ENCODE assay signal across 33 cellular contexts in the genomic region with DNA sequence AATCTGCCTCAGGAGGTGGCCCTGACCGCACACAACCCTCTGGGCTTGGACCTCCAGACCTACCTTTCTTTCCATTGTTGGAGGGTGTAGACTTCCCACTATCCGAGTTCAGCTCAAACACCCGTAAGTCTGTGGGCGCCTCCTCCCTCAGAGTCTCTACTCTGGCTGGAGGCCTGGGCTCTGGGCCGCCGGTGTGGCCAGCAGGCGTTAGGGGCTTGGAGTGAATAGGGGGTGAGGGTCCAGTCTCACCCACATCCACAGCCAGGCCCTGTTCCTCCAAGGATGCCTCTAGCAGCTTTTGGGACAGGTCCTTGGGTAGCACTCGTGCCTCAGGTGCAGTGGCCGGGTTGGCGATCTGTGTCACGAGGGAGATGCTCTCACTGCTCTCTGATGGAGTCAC.
"Had no signal": no experiment of that assay in that cellular context is flagged by ENCODE, and none has a peak within 500 bp of the region (broad histone marks: within the 10 kb centered on the region; RNA-seq: fewer than 3 reads in every experiment).

No MANE protein-coding gene starts in this region.

- H3K27ac ChIP-seq: adrenal gland, ascending aorta, body of pancreas, brain microvascular endothelial cell, breast epithelium, cardiac muscle cell had no signal

- ATAC-seq: activated naive CD4-positive, alpha-beta T cell treated with anti-CD3 and anti-CD28 coated beads, Interleukin-2, amount 50 U/mL, for 72 hours; activated naive CD8-positive, alpha-beta T cell treated with anti-CD3 and anti-CD28 coated beads, Interleukin-2, amount 50 U/mL, for 24 hours; activated T-cell treated with anti-CD3 and anti-CD28 coated beads, Interleukin-2, amount 50 U/mL, for 4 hours; activated T-cell treated with anti-CD3 and anti-CD28 coated beads, Interleukin-2, amount 50 U/mL, for 72 hours; activated T-helper 17 cell treated with anti-CD3 and anti-CD28 coated beads, Interleukin-2, amount 50 U/mL, for 72 hours; body of pancreas had no signal

- H3K27me3 ChIP-seq: adrenal gland, ascending aorta, body of pancreas, brain microvascular endothelial cell, breast epithelium, cardiac muscle cell had no signal

- H3K4me1 ChIP-seq: adrenal gland, ascending aorta, body of pancreas, breast epithelium had no signal

- H3K9me3 ChIP-seq: adrenal gland, ascending aorta, body of pancreas, breast epithelium had no signal

- H3K4me3 ChIP-seq: adrenal gland, ascending aorta, body of pancreas, breast epithelium, cardiac muscle cell had no signal

- DNase-seq: activated effector memory CD4-positive, alpha-beta T cell treated with anti-CD3 and anti-CD28 coated beads, Interleukin-2, amount 50 U/mL, for 16 hours; activated effector memory CD4-positive, alpha-beta T cell treated with Interleukin-2 at 50 U/mL for 16 hours; activated gamma-delta T cell; activated gamma-delta T cell treated with Interleukin-2 at 50 U/mL for 16 hours; activated naive CD4-positive, alpha-beta T cell; activated naive CD4-positive, alpha-beta T cell treated with anti-CD3 and anti-CD28 coated beads for 36 hours; activated naive CD4-positive, alpha-beta T cell treated with anti-CD3 and anti-CD28 coated beads, Interleukin-2, amount 10 ng/mL, durations not matched to agents 7 days and 5 days; activated naive CD4-positive, alpha-beta T cell treated with anti-CD3 and anti-CD28 coated beads, Interleukin-2, amount 50 U/mL, for 16 hours; activated naive CD4-positive, alpha-beta T cell treated with Interleukin-2 at 50 U/mL for 16 hours; activated naive CD8-positive, alpha-beta T cell treated with anti-CD3 and anti-CD28 coated beads for 36 hours; activated naive CD8-positive, alpha-beta T cell treated with anti-CD3 and anti-CD28 coated beads, Interleukin-2, amount 10 ng/mL, durations not matched to agents 7 days and 5 days; activated naive CD8-positive, alpha-beta T cell treated with anti-CD3 and anti-CD28 coated beads, Interleukin-2, amount 50 U/mL, for 24 hours; activated T-cell treated with anti-CD3 and anti-CD28 coated beads, Interleukin-2, amount 50 U/mL, for 1 hour; activated T-cell treated with anti-CD3 and anti-CD28 coated beads, Interleukin-2, amount 50 U/mL, for 24 hours; activated T-cell treated with anti-CD3 and anti-CD28 coated beads, Interleukin-2, amount 50 U/mL, for 4 hours; activated T-cell treated with anti-CD3 and anti-CD28 coated beads, Interleukin-2, amount 50 U/mL, for 48 hours; activated T-cell treated with anti-CD3 and anti-CD28 coated beads, Interleukin-2, amount 50 U/mL, for 72 hours; adrenal gland; amniotic stem cell; amygdala; anterior cingulate cortex; body of pancreas; brain microvascular endothelial cell; caudate nucleus; central memory CD4-positive, alpha-beta T cell; cerebellar nuclear complex had no signal

- FAIRE-seq: astrocyte, bronchial epithelial cell had no signal
